Comparison of ENCODE assay signal across 1 cellular context in the genomic region with DNA sequence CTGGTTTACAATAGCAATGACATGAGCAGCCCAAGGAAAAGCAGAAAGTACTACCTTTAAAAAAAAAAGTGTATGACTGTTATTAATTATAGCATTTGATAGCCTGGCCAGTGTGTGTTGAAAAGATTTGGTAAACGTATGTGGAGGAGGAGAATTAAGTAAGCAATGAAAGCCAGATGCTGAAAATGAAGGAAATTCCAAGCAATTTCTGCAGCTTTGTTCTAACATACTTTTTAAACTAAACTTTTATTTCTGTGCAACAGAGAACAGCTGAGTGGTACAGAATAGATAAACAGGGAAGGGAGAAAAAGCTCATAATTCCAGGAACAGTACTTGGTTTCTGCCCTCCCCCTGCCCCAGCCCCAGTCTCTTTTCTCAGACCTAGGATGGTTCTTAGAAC.
TF ChIP-seq lines count a peak whose summit lies in the region.

No MANE protein-coding gene starts in this region.

TF ChIP-seq in IMR-90, 13 proteins besides CTCF, POLR2A, EP300 and RAD21 (continued from another document):
- TF ChIP-seq MXI1 (IDR thresholded peaks at IDR 0.05; ENCODE audit: borderline replicate concordance, low read depth, low read length) (no peak), RCOR1 (IDR thresholded peaks at IDR 0.05; ENCODE audit: insufficient replicate concordance, low read length) (no peak), MAZ (IDR thresholded peaks at IDR 0.05; ENCODE audit: borderline replicate concordance, low read depth, low read length) (no peak), MAFK (IDR thresholded peaks at IDR 0.05; ENCODE audit: low read depth, low read length) (no peak)
